Comparison of ENCODE assay signal across 15 cellular contexts in the genomic region with DNA sequence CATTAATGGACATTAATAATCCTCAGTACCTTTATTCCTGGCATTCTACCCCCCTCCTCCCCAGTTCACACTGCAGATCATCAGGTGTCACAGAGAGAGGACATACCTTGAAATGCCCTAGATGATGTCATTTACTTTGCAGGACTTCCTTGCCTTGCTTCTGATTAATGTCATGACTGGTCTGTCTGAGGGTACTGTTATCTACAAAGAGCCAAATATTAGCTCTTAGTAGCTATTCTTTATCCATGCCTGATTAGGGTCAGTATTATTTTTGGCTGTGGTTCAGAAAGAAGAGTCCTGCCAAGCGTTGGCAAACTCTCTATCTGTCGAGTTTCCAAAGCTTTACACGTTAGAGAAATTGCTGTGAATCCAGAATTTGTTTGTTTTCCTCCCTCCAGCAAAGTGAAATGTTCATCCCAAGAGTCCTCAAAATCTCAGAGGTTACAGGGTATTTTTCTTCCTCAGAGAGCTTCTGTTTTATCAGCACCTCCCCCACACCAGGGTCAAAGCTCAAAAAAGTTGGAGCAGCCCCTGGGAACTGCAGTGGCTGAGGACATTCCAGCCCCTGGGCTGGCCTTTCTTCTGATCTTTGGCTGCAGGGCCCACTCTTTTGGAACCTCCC. TPM values are rescaled to one million over a fixed set of nuclear protein-coding genes. Genes with fewer than 3 reads are reported as not detected.
DNase-seq lines count a peak whose midpoint lies in the region; FAIRE-seq and TF ChIP-seq lines count a peak whose summit lies in the region.
"Had no signal": no experiment of that assay in that cellular context is flagged by ENCODE, and none has a peak within 500 bp of the region (broad histone marks: within the 10 kb centered on the region; RNA-seq: fewer than 3 reads in every experiment).

No MANE protein-coding gene starts in this region.

- CTCF ChIA-PET in RWPE1 (lab: Yijun Ruan, JAX) = interaction anchor here (0.6 to 1.0 kb wide), 2 partner anchors 21 to 384 kb away, joined by 3 read pairs; no protein-coding TSS in a partner anchor
- CTCF ChIA-PET in endothelial cell of umbilical vein (lab: Charles Lee) = interaction anchor here (0.8 to 1.8 kb wide), 5 partner anchors 11 to 159 kb away, joined by 3 to 10 read pairs (median 5); no protein-coding TSS in a partner anchor

- H3K79me2 ChIP-seq in H9 (ENCODE audit: insufficient read depth, low read length) (peaks cover 2% of the 10 kb centered on the region; the same call in 1 of the 2 replicates), endothelial cell of umbilical vein (ENCODE audit: control insufficient read depth, insufficient read depth, low read length) (peaks cover 37% of the 10 kb centered on the region), neural progenitor cell (ENCODE audit: low read depth) (peaks cover 60% of the 10 kb centered on the region)

- no peak overlapping the region for H2BK120ac ChIP-seq in H9 (ENCODE audit: low read depth, low read length, poor library complexity, severe bottlenecking)

- H3K4me1 ChIP-seq in H9 (ENCODE audit: insufficient read depth, low read length) = peaks cover 3% of the 10 kb centered on the region; the same call in 1 of the 2 replicates
- peaks cover 54% of the 10 kb centered on the region for H3K4me1 ChIP-seq in endothelial cell of umbilical vein (ENCODE audit: control insufficient read depth, extremely low read depth, insufficient read depth, low read length)
- H3K4me1 ChIP-seq in neural progenitor cell = peaks cover 5% of the 10 kb centered on the region

- no peak overlapping the region for H2AFZ ChIP-seq in H9 (ENCODE audit: low read length)
- no peak overlapping the region for H2AFZ ChIP-seq in endothelial cell of umbilical vein (ENCODE audit: low read depth, low read length)
- no peak overlapping the region for H2AFZ ChIP-seq in neural progenitor cell (replicated peaks)

- H3K27ac ChIP-seq in H9 (ENCODE audit: insufficient read length, low read depth, low read length) (peak overlapping the region; percentile 33), RWPE1 (peak overlapping the region; percentile 77), endothelial cell of umbilical vein (ENCODE audit: insufficient read depth, low read depth, low read length) (peak overlapping the region; percentile 49), neural progenitor cell (peak overlapping the region; percentile 53)

- H3K4me3 ChIP-seq in endothelial cell of umbilical vein (replicated peaks in 1 of 3; ENCODE audit: insufficient read depth in 1 of 3, low read depth in 1 of 3, low read length in 3 of 3) = no peak overlapping the region
- no peak overlapping the region for H3K4me3 ChIP-seq in neural progenitor cell

- BruUV-seq in endothelial cell of umbilical vein (replicated peaks; lab: Mats Ljungman, UMichigan) = no TSS peak

- H3K27ac Mint-ChIP-seq in H9 = peak overlapping the region; percentile 68 to 87 (median 85); a peak in 6 of 7 replicates
- H3K27ac Mint-ChIP-seq in neural progenitor cell = peak overlapping the region; percentile 7
- H3K27ac Mint-ChIP-seq: activated naive CD4-positive, alpha-beta T cell treated with anti-CD3 and anti-CD28 coated beads, Interleukin-2, amount 50 U/mL, for 24 hours had no signal

- WGBS in H9 (ENCODE audit: extremely low coverage, insufficient read length, low lambda C conversion rate) = no CpG with 5 or more reads among the region's 3 CpGs

- peaks cover 3% of the 10 kb centered on the region for H4K20me1 ChIP-seq in H9 (ENCODE audit: control insufficient read depth, insufficient read depth, insufficient read length)
- H4K20me1 ChIP-seq in endothelial cell of umbilical vein (replicated peaks; ENCODE audit: control insufficient read depth, extremely low read depth, insufficient read depth, low read length) = no peaks in the 10 kb centered on the region
- H4K20me1 ChIP-seq in neural progenitor cell (ENCODE audit: low read depth) = peaks cover 89% of the 10 kb centered on the region

- DNase-seq in H9 = no peak
- DNase-seq in RWPE1 (ENCODE audit: low spot score) = no peak
- DNase-seq in endothelial cell of umbilical vein (ENCODE audit: low read depth, low spot score) = no peak
- DNase-seq in neural progenitor cell (ENCODE audit: low spot score) = no peak
- DNase-seq in germinal center (ENCODE audit: low spot score) = no peak
- DNase-seq in NCI-H1048 (lab: John Stamatoyannopoulos, UW) = no peak
- DNase-seq in NCI-H2081 (lab: John Stamatoyannopoulos, UW) = no peak
- DNase-seq: CD8-positive, alpha-beta memory T cell; cortex of kidney; NCI-H526 treated with DMSO at 0.1 percent for 48 hours; stimulated activated naive CD4-positive, alpha-beta T cell had no signal

- H3K18ac ChIP-seq in H9 (ENCODE audit: insufficient read length, low read depth, low read length) = no peak overlapping the region

- H3K27me3 ChIP-seq in H9 (ENCODE audit: insufficient read depth, low read length) = no peaks in the 10 kb centered on the region
- no peaks in the 10 kb centered on the region for H3K27me3 ChIP-seq in endothelial cell of umbilical vein (ENCODE audit: control insufficient read depth in 2 of 2, insufficient read depth in 2 of 2, low read length in 2 of 2)
- no peaks in the 10 kb centered on the region for H3K27me3 ChIP-seq in neural progenitor cell

- TF ChIP-seq CTCF in H9 (conservative IDR thresholded peaks at IDR 0.05) (no peak), RWPE1 (conservative IDR thresholded peaks at IDR 0.05; ENCODE audit: low read depth) (no peak), endothelial cell of umbilical vein (IDR thresholded peaks at IDR 0.05; ENCODE audit: extremely low read depth in 1 of 2, insufficient read depth in 1 of 2, low read depth in 1 of 2, low read length in 2 of 2) (no peak), neural progenitor cell (IDR thresholded peaks at IDR 0.05) (no peak)

- H3K9ac ChIP-seq in H9 (ENCODE audit: extremely low read depth, insufficient read length, low read length) (no peak overlapping the region), endothelial cell of umbilical vein (replicated peaks; ENCODE audit: extremely low read depth, insufficient read depth, low read length) (no peak overlapping the region), neural progenitor cell (no peak overlapping the region)

- POLR2A ChIA-PET in RWPE1 (lab: Yijun Ruan, JAX; ENCODE audit: low non-redundant PET) (interaction anchor here (0.8 to 1.2 kb wide), 2 partner anchors 11 to 12 kb away, joined by 4 to 5 read pairs; no protein-coding TSS in a partner anchor), endothelial cell of umbilical vein (lab: Charles Lee) (interaction anchor here (0.8 kb wide), 1 partner anchor 11 kb away, joined by 3 read pairs; no protein-coding TSS in a partner anchor)

- H3K27me3 Mint-ChIP-seq in H9 (ENCODE audit: low read depth) (peaks cover 1% of the 10 kb centered on the region; the same call in 1 of the 2 replicates), neural progenitor cell (ENCODE audit: insufficient read depth, low read depth) (peaks cover 9% of the 10 kb centered on the region)
- H3K27me3 Mint-ChIP-seq: activated naive CD4-positive, alpha-beta T cell treated with anti-CD3 and anti-CD28 coated beads, Interleukin-2, amount 50 U/mL, for 24 hours; CD8-positive, alpha-beta memory T cell had no signal

- H3K4me3 Mint-ChIP-seq in H9 (no peak overlapping the region; a peak in 1 of 5 replicates), neural progenitor cell (no peak overlapping the region)
- H3K4me3 Mint-ChIP-seq: activated naive CD4-positive, alpha-beta T cell treated with anti-CD3 and anti-CD28 coated beads, Interleukin-2, amount 50 U/mL, for 24 hours; CD8-positive, alpha-beta memory T cell had no signal

- peaks cover 76% of the 10 kb centered on the region for H3F3A ChIP-seq in neural progenitor cell (ENCODE audit: low read depth)

- H4K5ac ChIP-seq in H9 (ENCODE audit: insufficient read length, low read depth, low read length) = no peak overlapping the region

- no peak overlapping the region for H3T11ph ChIP-seq in H9 (ENCODE audit: low read length)

- TF ChIP-seq POLR2A in endothelial cell of umbilical vein (IDR thresholded peaks at IDR 0.05; ENCODE audit: low read depth, low read length) = no peak

- dilution Hi-C loops in endothelial cell of umbilical vein (cut with MboI; ENCODE audit: extremely low pct_ligation_motif_present, low sequenced_read_pairs) = no loop called here

- no peak overlapping the region for H3K4ac ChIP-seq in H9 (ENCODE audit: low read depth, low read length)

- H3K36me3 Mint-ChIP-seq in H9 (ENCODE audit: insufficient read depth in 1 of 3, low read depth in 3 of 3) (peaks cover 63 to 92% (median 88%) of the 10 kb centered on the region in 3 experiments), neural progenitor cell (peaks cover 69% of the 10 kb centered on the region)

- H3K9me1 ChIP-seq in endothelial cell of umbilical vein (replicated peaks; ENCODE audit: control insufficient read depth, extremely low read depth, insufficient read depth, low read length) = no peaks in the 10 kb centered on the region

- peaks cover 14 to 32% of the 10 kb centered on the region in 2 experiments for H3K36me3 ChIP-seq in endothelial cell of umbilical vein (ENCODE audit: control insufficient read depth in 2 of 2, extremely low read depth in 1 of 2, insufficient read depth in 2 of 2, low read length in 2 of 2)
- H3K36me3 ChIP-seq in neural progenitor cell = peaks cover 27% of the 10 kb centered on the region

- no peak overlapping the region for H2AK5ac ChIP-seq in H9 (ENCODE audit: insufficient read length, low read length)

- no peak overlapping the region for H4K8ac ChIP-seq in H9 (replicated peaks; ENCODE audit: insufficient read length, low read depth, low read length)

- H2BK5ac ChIP-seq in H9 (ENCODE audit: insufficient read length, low read length) = no peak overlapping the region

- FAIRE-seq in endothelial cell of umbilical vein (lab: Jason Lieb, UNC) = no peak
- FAIRE-seq: keratinocyte had no signal

- H3K9me3 Mint-ChIP-seq in H9 (no peaks in the 10 kb centered on the region), neural progenitor cell (no peaks in the 10 kb centered on the region)
- H3K9me3 Mint-ChIP-seq: activated naive CD4-positive, alpha-beta T cell treated with anti-CD3 and anti-CD28 coated beads, Interleukin-2, amount 50 U/mL, for 24 hours; CD8-positive, alpha-beta memory T cell had no signal

- H3K4me2 ChIP-seq in H9 (ENCODE audit: insufficient read depth, insufficient read length, low read length) (no peak overlapping the region), endothelial cell of umbilical vein (ENCODE audit: insufficient read depth, low read length) (no peak overlapping the region), neural progenitor cell (no peak overlapping the region)

- no peaks in the 10 kb centered on the region for H3K23me2 ChIP-seq in H9 (ENCODE audit: insufficient read length, low read depth, low read length, poor library complexity, severe bottlenecking)

- H3K56ac ChIP-seq in H9 (ENCODE audit: insufficient read length, low read depth, low read length) = no peak overlapping the region

- peaks cover 3% of the 10 kb centered on the region for H3K79me1 ChIP-seq in H9 (ENCODE audit: insufficient read depth, low read depth, low read length, poor library complexity, severe bottlenecking)

- H3K4me1 Mint-ChIP-seq in H9 (peaks cover 36 to 39% of the 10 kb centered on the region in 2 experiments), neural progenitor cell (peaks cover 46% of the 10 kb centered on the region)

- no peak overlapping the region for H2BK12ac ChIP-seq in H9 (ENCODE audit: insufficient read length, low read depth, low read length)

- no peak overlapping the region for H4K91ac ChIP-seq in H9 (ENCODE audit: insufficient read length, low read depth, low read length)

- no peaks in the 10 kb centered on the region for H3K9me3 ChIP-seq in H9 (ENCODE audit: control insufficient read depth, low read depth, low read length)
- H3K9me3 ChIP-seq in endothelial cell of umbilical vein (replicated peaks; ENCODE audit: control insufficient read depth, insufficient read depth, low read length) = no peaks in the 10 kb centered on the region
- H3K9me3 ChIP-seq in neural progenitor cell (ENCODE audit: low read depth) = no peaks in the 10 kb centered on the region

- H3K23ac ChIP-seq in H9 (ENCODE audit: insufficient read length, low read depth, low read length) = no peak overlapping the region

- no peak overlapping the region for H2BK20ac ChIP-seq in H9 (ENCODE audit: low read depth, low read length, poor library complexity, severe bottlenecking)

- intact Hi-C loops in endothelial cell of umbilical vein (cut with micrococcal nuclease) = loop anchor here (2.0 kb wide), 1 partner anchor 13 kb away; no protein-coding TSS in a partner anchor

- no peak overlapping the region for H3K14ac ChIP-seq in H9 (ENCODE audit: insufficient read depth, low read length)

- H2BK15ac ChIP-seq in H9 (ENCODE audit: low read depth, low read length) = no peak overlapping the region

RNA-seq across cellular contexts. Expression of gene SCD, which starts 12.6 kb away (rescaled TPM):
- total RNA-seq in H9 (2021) = 354 TPM in 2 replicates
- total RNA-seq in endothelial cell of umbilical vein = 396 and 426 TPM in 2 replicates
- 258 and 266 TPM in 2 replicates for polyA plus RNA-seq in endothelial cell of umbilical vein
- polyA plus RNA-seq in endothelial cell of umbilical vein (2011; cell fraction: cytosol; rRNA removed) = 194 and 203 TPM in 2 replicates
- 88.9 and 111 TPM in 2 replicates for polyA plus RNA-seq in endothelial cell of umbilical vein (2011; cell fraction: nucleus; rRNA removed)
- 165 and 255 TPM in 2 replicates for polyA plus RNA-seq in endothelial cell of umbilical vein (2012)
- polyA minus RNA-seq in endothelial cell of umbilical vein = 553 and 557 TPM in 2 replicates
- 299 TPM for polyA minus RNA-seq in endothelial cell of umbilical vein (2011; cell fraction: cytosol; rRNA and poly(A)+ RNA removed)
- polyA minus RNA-seq in endothelial cell of umbilical vein (2011; cell fraction: nucleus; rRNA and poly(A)+ RNA removed) = 81.9 and 115 TPM in 2 replicates
- 448 and 468 TPM in 2 replicates for total RNA-seq in neural progenitor cell (ENCODE audit: low replicate concordance)

RNA-seq across cellular contexts. Expression of gene PKD2L1, which starts 29.6 kb away (rescaled TPM):
- total RNA-seq in H9 (2021) (0.20 TPM in 1 of 2 replicates, not detected in the other), endothelial cell of umbilical vein (not detected in 2 replicates), neural progenitor cell (ENCODE audit: low replicate concordance) (not detected in 2 replicates)
- not detected in 2 replicates for polyA plus RNA-seq in endothelial cell of umbilical vein
- not detected in 2 replicates for polyA plus RNA-seq in endothelial cell of umbilical vein (2011; cell fraction: cytosol; rRNA removed)
- not detected in 2 replicates for polyA plus RNA-seq in endothelial cell of umbilical vein (2011; cell fraction: nucleus; rRNA removed)
- polyA plus RNA-seq in endothelial cell of umbilical vein (2012) = not detected in 2 replicates
- not detected in 2 replicates for polyA minus RNA-seq in endothelial cell of umbilical vein
- polyA minus RNA-seq in endothelial cell of umbilical vein (2011; cell fraction: cytosol; rRNA and poly(A)+ RNA removed) = not detected
- not detected in 2 replicates for polyA minus RNA-seq in endothelial cell of umbilical vein (2011; cell fraction: nucleus; rRNA and poly(A)+ RNA removed)
- total RNA-seq: CD8-positive, alpha-beta memory T cell; fibroblast of villous mesenchyme; SK-MEL-5 had no signal
- polyA plus RNA-seq: CD8-positive, alpha-beta memory T cell; keratinocyte had no signal
